8 cellular contexts compared by ENCODE assay signal in genomic region chr17:40791808-40792436, GRCh38. TPM values are rescaled to one million over a fixed set of nuclear protein-coding genes. Genes with fewer than 3 reads are reported as not detected.
DNase-seq lines count a peak whose midpoint lies in the region; ATAC-seq and TF ChIP-seq lines count a peak whose summit lies in the region.

No MANE protein-coding gene starts in this region.

- no peak overlapping the region for H4K91ac ChIP-seq in neuronal stem cell (ENCODE audit: low read depth, low read length, poor library complexity)

- H3K4me2 ChIP-seq in neuronal stem cell (ENCODE audit: insufficient read depth, low read length, poor library complexity, severe bottlenecking) = no peak overlapping the region

- no peak overlapping the region for H3K4me3 Mint-ChIP-seq in endodermal cell
- H3K4me3 Mint-ChIP-seq in activated T-cell treated with anti-CD3 and anti-CD28 coated beads, Interleukin-2, amount 50 U/mL, for 4 hours = no peak overlapping the region

- H3K36me3 ChIP-seq in endodermal cell (ENCODE audit: control insufficient read depth, insufficient read depth, low read length) (no peaks in the 10 kb centered on the region), neuronal stem cell (replicated peaks in 1 of 2; ENCODE audit: control insufficient read depth in 2 of 2, insufficient read depth in 2 of 2, low read length in 2 of 2) (no peaks in the 10 kb centered on the region)

- H3K27ac Mint-ChIP-seq in endodermal cell = no peak overlapping the region

- no peak overlapping the region for H2BK120ac ChIP-seq in neuronal stem cell (ENCODE audit: low read depth, low read length)

- peak; percentile 86 for TF ChIP-seq CTCF in endodermal cell (conservative IDR thresholded peaks at IDR 0.05)

- H3K4me1 ChIP-seq in endodermal cell (ENCODE audit: control insufficient read depth, insufficient read depth, low read length) (no peaks in the 10 kb centered on the region), neuronal stem cell (ENCODE audit: control insufficient read depth in 2 of 2, insufficient read depth in 1 of 2, low read depth in 1 of 2, low read length in 2 of 2) (no peaks in the 10 kb centered on the region)

- peaks cover 15% of the 10 kb centered on the region for H3K27me3 Mint-ChIP-seq in endodermal cell (ENCODE audit: insufficient read depth)
- peaks cover 24% of the 10 kb centered on the region for H3K27me3 Mint-ChIP-seq in activated T-cell treated with anti-CD3 and anti-CD28 coated beads, Interleukin-2, amount 50 U/mL, for 4 hours (ENCODE audit: low read depth)

- H3K27me3 ChIP-seq in endodermal cell (ENCODE audit: control insufficient read depth, insufficient read depth, low read length, poor library complexity, severe bottlenecking) = no peaks in the 10 kb centered on the region
- peaks cover 0 to 38% (median 0%) of the 10 kb centered on the region in 3 experiments for H3K27me3 ChIP-seq in neuronal stem cell (ENCODE audit: control insufficient read depth in 3 of 3, insufficient read depth in 3 of 3, low read depth in 1 of 3, low read length in 3 of 3)

- H3K9me3 Mint-ChIP-seq in endodermal cell = no peaks in the 10 kb centered on the region
- H3K9me3 Mint-ChIP-seq in activated T-cell treated with anti-CD3 and anti-CD28 coated beads, Interleukin-2, amount 50 U/mL, for 4 hours = no peaks in the 10 kb centered on the region

- no peak for ATAC-seq in activated T-cell treated with anti-CD3 and anti-CD28 coated beads, Interleukin-2, amount 50 U/mL, for 4 hours
- ATAC-seq in HG02970 (IDR thresholded peaks at IDR 0.05; ENCODE audit: low FRiP score, unreplicated experiment) = no peak

- H3K4me3 ChIP-seq in endodermal cell (ENCODE audit: low read length) = no peak overlapping the region
- H3K4me3 ChIP-seq in neuronal stem cell (ENCODE audit: low read length in 2 of 2) = no peak overlapping the region

- H3K36me3 Mint-ChIP-seq in endodermal cell (ENCODE audit: low read depth) = no peaks in the 10 kb centered on the region
- no peaks in the 10 kb centered on the region for H3K36me3 Mint-ChIP-seq in activated T-cell treated with anti-CD3 and anti-CD28 coated beads, Interleukin-2, amount 50 U/mL, for 4 hours (ENCODE audit: insufficient read depth)

- H2AFZ ChIP-seq in neuronal stem cell (ENCODE audit: low read length) = no peak overlapping the region

- H2BK12ac ChIP-seq in neuronal stem cell (ENCODE audit: low read length) = no peak overlapping the region

- H3K27ac ChIP-seq in endodermal cell (ENCODE audit: low read depth, low read length) (no peak overlapping the region), neuronal stem cell (replicated peaks; ENCODE audit: low read length) (no peak overlapping the region)

- no peak overlapping the region for H2BK15ac ChIP-seq in neuronal stem cell (ENCODE audit: low read length)

- H3K79me1 ChIP-seq in neuronal stem cell (ENCODE audit: low read depth, low read length) = no peaks in the 10 kb centered on the region

- H3K9ac ChIP-seq in endodermal cell (ENCODE audit: extremely low read depth, low read length, poor library complexity, severe bottlenecking) = no peak overlapping the region
- no peak overlapping the region for H3K9ac ChIP-seq in neuronal stem cell (ENCODE audit: low read depth, low read length, poor library complexity)

- H3K4me1 Mint-ChIP-seq in endodermal cell = peaks cover 4% of the 10 kb centered on the region
- no peaks in the 10 kb centered on the region for H3K4me1 Mint-ChIP-seq in activated T-cell treated with anti-CD3 and anti-CD28 coated beads, Interleukin-2, amount 50 U/mL, for 4 hours (ENCODE audit: low read depth)

- DNase-seq in EH (ENCODE audit: low read depth) (peak; percentile 58), NCI-H2227 (lab: John Stamatoyannopoulos, UW; ENCODE audit: unreplicated experiment) (peak; percentile 6), endodermal cell (no peak), neuronal stem cell (ENCODE audit: low spot score) (peak; percentile 29), NK-92 (lab: John Stamatoyannopoulos, UW; ENCODE audit: unreplicated experiment) (no peak)
- DNase-seq in activated T-cell treated with anti-CD3 and anti-CD28 coated beads, Interleukin-2, amount 50 U/mL, for 4 hours = no peak
- no peak for DNase-seq in effector CD4-positive, alpha-beta T cell

- H3K23ac ChIP-seq in neuronal stem cell (ENCODE audit: low read depth, low read length, poor library complexity) = no peak overlapping the region

- H3K9me3 ChIP-seq in endodermal cell (ENCODE audit: control insufficient read depth, low read length) (no peaks in the 10 kb centered on the region), neuronal stem cell (replicated peaks in 1 of 2; ENCODE audit: control insufficient read depth in 2 of 2, insufficient read depth in 1 of 2, low read depth in 1 of 2, low read length in 2 of 2) (no peaks in the 10 kb centered on the region)

- H3K18ac ChIP-seq in neuronal stem cell (ENCODE audit: low read length) = no peak overlapping the region

- no peak overlapping the region for H4K8ac ChIP-seq in neuronal stem cell (ENCODE audit: low read depth, low read length)

- no peak overlapping the region for H2BK5ac ChIP-seq in neuronal stem cell (ENCODE audit: low read length)

- H3K4ac ChIP-seq in neuronal stem cell (ENCODE audit: low read length) = no peak overlapping the region

- WGBS in endodermal cell (ENCODE audit: insufficient coverage in 1 of 2, insufficient read length in 1 of 2), 2 experiments = 25 to 38% methylated on average over 2 to 4 of the region's 5 CpGs
- WGBS in neuronal stem cell (ENCODE audit: extremely low coverage in 2 of 2, insufficient read length in 2 of 2, insufficient replicate concordance in 1 of 2), 2 donors = no CpG with 5 or more reads among the region's 5 CpGs

- no peak overlapping the region for H3K14ac ChIP-seq in neuronal stem cell (ENCODE audit: low read length)

- H2AK5ac ChIP-seq in neuronal stem cell (ENCODE audit: low read depth, low read length) = no peak overlapping the region

RNA-seq across cellular contexts. Expression of gene KRT28, which starts 7.8 kb away (rescaled TPM):
- total RNA-seq in endodermal cell = not detected
- polyA plus RNA-seq in endodermal cell (2013, experiment 1 of 2) = not detected
- polyA plus RNA-seq in endodermal cell (2013, experiment 2 of 2) = not detected
- polyA plus RNA-seq in neuronal stem cell (2013, experiment 1 of 2) = not detected
- polyA plus RNA-seq in neuronal stem cell (2013, experiment 2 of 2) = not detected
- total RNA-seq in activated T-cell treated with anti-CD3 and anti-CD28 coated beads, Interleukin-2, amount 50 U/mL, for 4 hours = not detected

RNA-seq across cellular contexts. Expression of gene KRT27, which starts 9.6 kb away (rescaled TPM):
- total RNA-seq in endodermal cell = not detected
- not detected for polyA plus RNA-seq in endodermal cell (2013, experiment 1 of 2)
- not detected for polyA plus RNA-seq in endodermal cell (2013, experiment 2 of 2)
- polyA plus RNA-seq in neuronal stem cell (2013, experiment 1 of 2) = not detected
- not detected for polyA plus RNA-seq in neuronal stem cell (2013, experiment 2 of 2)
- total RNA-seq in activated T-cell treated with anti-CD3 and anti-CD28 coated beads, Interleukin-2, amount 50 U/mL, for 4 hours = not detected

RNA-seq across cellular contexts. Expression of gene KRT26, which starts 19.9 kb away (rescaled TPM):
- total RNA-seq in endodermal cell = not detected
- not detected for polyA plus RNA-seq in endodermal cell (2013, experiment 1 of 2)
- polyA plus RNA-seq in endodermal cell (2013, experiment 2 of 2) = not detected
- not detected for polyA plus RNA-seq in neuronal stem cell (2013, experiment 1 of 2)
- polyA plus RNA-seq in neuronal stem cell (2013, experiment 2 of 2) = not detected
- not detected for total RNA-seq in activated T-cell treated with anti-CD3 and anti-CD28 coated beads, Interleukin-2, amount 50 U/mL, for 4 hours

RNA-seq across cellular contexts. Expression of gene KRT10, which starts 30.5 kb away (rescaled TPM):
- 10 to 100 TPM; 22.3 to 46.8 TPM for total RNA-seq in endodermal cell
- 85.2 TPM for polyA plus RNA-seq in endodermal cell (2013, experiment 1 of 2)
- 88.8 TPM for polyA plus RNA-seq in endodermal cell (2013, experiment 2 of 2)
- 52.7 TPM for polyA plus RNA-seq in neuronal stem cell (2013, experiment 1 of 2)
- polyA plus RNA-seq in neuronal stem cell (2013, experiment 2 of 2) = 53.1 TPM
- 10 to 100 TPM; 48.7 to 50.0 (median 49.7) TPM for total RNA-seq in activated T-cell treated with anti-CD3 and anti-CD28 coated beads, Interleukin-2, amount 50 U/mL, for 4 hours

RNA-seq across cellular contexts. Expression of gene KRT25, which starts 36.8 kb away (rescaled TPM):
- not detected for total RNA-seq in endodermal cell
- not detected for polyA plus RNA-seq in endodermal cell (2013, experiment 1 of 2)
- polyA plus RNA-seq in endodermal cell (2013, experiment 2 of 2) = not detected
- not detected for polyA plus RNA-seq in neuronal stem cell (2013, experiment 1 of 2)
- not detected for polyA plus RNA-seq in neuronal stem cell (2013, experiment 2 of 2)
- total RNA-seq in activated T-cell treated with anti-CD3 and anti-CD28 coated beads, Interleukin-2, amount 50 U/mL, for 4 hours = not detected

Comparison
In these comparisons a context has a peak if more than half of its experiments do, and no peak if none do; other contexts are left out.
1. DNase-seq: peak in EH (single experiment), NCI-H2227 (single experiment) and neuronal stem cell (single experiment); none in endodermal cell (single experiment), activated T-cell treated with anti-CD3 and anti-CD28 coated beads, Interleukin-2, amount 50 U/mL, for 4 hours (single experiment), NK-92 (single experiment) and effector CD4-positive, alpha-beta T cell (single experiment).